ENCODE assay signal across 8 cellular contexts in the genomic region with DNA sequence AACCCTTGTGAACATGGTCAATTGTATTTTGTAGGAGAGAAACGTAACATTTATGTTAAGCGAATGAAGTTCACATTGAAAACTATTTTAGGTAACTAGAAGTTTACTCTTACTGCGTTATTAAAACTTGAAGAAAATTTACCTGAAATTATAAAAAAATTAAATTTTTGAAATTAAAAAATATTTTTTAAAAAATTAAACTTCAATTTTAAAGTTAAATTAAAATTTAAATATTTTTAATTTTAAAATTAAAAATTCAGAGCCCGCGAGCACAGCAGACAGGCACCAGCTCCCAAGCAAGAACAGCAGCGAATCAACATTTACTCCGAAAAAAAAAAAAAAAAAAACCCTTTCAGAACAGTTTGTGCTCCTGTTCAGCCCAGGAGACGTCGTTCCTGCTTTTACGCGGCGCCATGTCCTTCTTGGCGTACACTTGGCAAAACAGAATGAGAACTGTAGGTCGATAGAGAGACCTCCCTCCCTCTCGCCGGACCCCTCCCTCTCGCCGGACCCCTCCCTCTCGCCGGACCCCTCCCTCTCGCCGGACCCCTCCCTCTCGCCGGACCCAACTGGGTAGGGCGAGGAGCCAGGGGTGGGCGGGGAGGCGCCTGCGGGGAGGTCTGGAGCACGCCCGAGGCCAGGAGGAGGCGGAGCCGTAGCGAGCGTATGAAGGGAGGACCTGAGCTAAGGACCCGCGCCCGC.
DNase-seq lines count a peak whose midpoint lies in the region; ATAC-seq and TF ChIP-seq lines count a peak whose summit lies in the region.

No MANE protein-coding gene starts in this region.

- DNase-seq in EH (ENCODE audit: low read depth) (peak; percentile 11), HFF-Myc (ENCODE audit: extremely low read depth, low read depth) (no peak), activated B cell treated with CpG ODN at 0.5 μM for 24 hours (no peak), cardiac septum (ENCODE audit: low spot score) (peak; percentile 84), gastrocnemius medialis (no peak), GOT3 (lab: John Stamatoyannopoulos, UW) (no peak), SIG-M5 treated with dmso at 0.1 percent for 504 hours (lab: John Stamatoyannopoulos, UW; ENCODE audit: unreplicated experiment) (no peak), amniotic stem cell (lab: John Stamatoyannopoulos, UW) (no peak)

- in situ Hi-C loops in gastrocnemius medialis (cut with MboI; ENCODE audit: low sequenced_read_pairs in 4 of 4) = no loop called here

- ATAC-seq in activated B cell treated with CpG ODN at 0.5 μM for 24 hours (ENCODE audit: low read depth) = peak; percentile 53
- ATAC-seq in gastrocnemius medialis = no peak

- H3K36me3 Mint-ChIP-seq in activated B cell treated with CpG ODN at 0.5 μM for 24 hours (ENCODE audit: low read depth) = no peaks in the 10 kb centered on the region

- H3K4me1 Mint-ChIP-seq in activated B cell treated with CpG ODN at 0.5 μM for 24 hours = peaks cover 7% of the 10 kb centered on the region

- no peaks in the 10 kb centered on the region for H3K9me3 ChIP-seq in gastrocnemius medialis

- POLR2A ChIA-PET in activated B cell treated with CpG ODN at 0.5 μM for 24 hours (lab: Charles Lee) = interaction anchor here (0.6 to 0.7 kb wide), 3 partner anchors 9 to 902 kb away, joined by 3 to 7 read pairs (median 4); no protein-coding TSS in a partner anchor

- no peaks in the 10 kb centered on the region for H3K36me3 ChIP-seq in gastrocnemius medialis

- H3K4me3 Mint-ChIP-seq in activated B cell treated with CpG ODN at 0.5 μM for 24 hours = peak overlapping the region; percentile 70

- H3K27ac Mint-ChIP-seq in activated B cell treated with CpG ODN at 0.5 μM for 24 hours = no peak overlapping the region

- H3K27me3 ChIP-seq in gastrocnemius medialis = peaks cover 15 to 27% (median 23%) of the 10 kb centered on the region in 3 donors

- TF ChIP-seq POLR2A in gastrocnemius medialis (IDR thresholded peaks at IDR 0.05) = no peak

- H3K27me3 Mint-ChIP-seq in activated B cell treated with CpG ODN at 0.5 μM for 24 hours = peaks cover 2% of the 10 kb centered on the region

- no peaks in the 10 kb centered on the region for H3K4me1 ChIP-seq in gastrocnemius medialis

- TF ChIP-seq CTCF in HFF-Myc (IDR thresholded peaks at IDR 0.05; ENCODE audit: low read depth, low read length, missing control alignments) (no peak), activated B cell treated with CpG ODN at 0.5 μM for 24 hours (IDR thresholded peaks at IDR 0.05) (no peak), gastrocnemius medialis (IDR thresholded peaks at IDR 0.05 in 4 of 5, conservative IDR thresholded peaks at IDR 0.05 in 1 of 5) (no peak)

- intact Hi-C loops in activated B cell treated with CpG ODN at 0.5 μM for 24 hours (cut with micrococcal nuclease) = loop anchor here (5.0 to 10.0 kb wide), 4 partner anchors 352 to 1861 kb away; partner anchors contain the start of genes AUH, CENPP, NOL8 and PHF2
- intact Hi-C loops in cardiac septum (cut with DNase I) = no loop called here
- intact Hi-C loops in gastrocnemius medialis (cut with DNase I; ENCODE audit: low total_unique reads) = no loop called here

- CTCF ChIA-PET in activated B cell treated with CpG ODN at 0.5 μM for 24 hours (lab: Charles Lee) = interaction anchor here (0.8 kb wide), 1 partner anchor 12 kb away, joined by 3 read pairs; no protein-coding TSS in a partner anchor

- H3K27ac ChIP-seq in gastrocnemius medialis = no peak overlapping the region

- peak overlapping the region; percentile 32 for H3K4me3 ChIP-seq in HFF-Myc (replicated peaks; ENCODE audit: low read depth, low read length)
- H3K4me3 ChIP-seq in gastrocnemius medialis = peak overlapping the region; percentile 16 to 37 (median 22)

- peaks cover 7% of the 10 kb centered on the region for H3K9me3 Mint-ChIP-seq in activated B cell treated with CpG ODN at 0.5 μM for 24 hours

Comparison
In these comparisons a context has a peak if more than half of its experiments do, and no peak if none do; other contexts are left out.
1. DNase-seq: peak in EH (single experiment) and cardiac septum (single experiment); none in HFF-Myc (single experiment), activated B cell treated with CpG ODN at 0.5 μM for 24 hours (single experiment), gastrocnemius medialis (0 of 2), GOT3 (single experiment), SIG-M5 treated with dmso at 0.1 percent for 504 hours (single experiment) and amniotic stem cell (single experiment).